Comparison of ENCODE assay signal across 23 cellular contexts in the genomic region with DNA sequence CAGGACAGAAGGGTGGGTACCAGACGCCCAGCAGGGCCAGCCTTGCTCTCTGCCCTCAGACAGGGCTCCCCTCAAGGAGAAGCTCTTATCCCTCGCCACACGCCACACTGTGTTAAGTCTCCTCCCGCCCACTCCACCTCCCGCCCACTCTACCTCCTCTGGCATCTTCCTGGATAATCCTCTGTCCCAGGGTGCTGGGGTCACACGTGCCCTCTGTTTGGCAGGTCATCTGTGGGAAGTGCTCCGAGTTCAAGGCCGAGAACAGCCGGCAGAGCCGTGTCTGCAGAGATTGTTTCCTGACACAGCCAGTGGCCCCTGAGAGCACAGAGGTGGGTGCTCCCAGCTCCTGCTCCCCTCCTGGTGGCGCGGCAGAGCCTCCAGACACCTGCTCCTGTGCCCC. TPM values are rescaled to one million over a fixed set of nuclear protein-coding genes. Genes with fewer than 3 reads are reported as not detected.
DNase-seq lines count a peak whose midpoint lies in the region; ATAC-seq lines count a peak whose summit lies in the region.
"Had no signal": no experiment of that assay in that cellular context is flagged by ENCODE, and none has a peak within 500 bp of the region (broad histone marks: within the 10 kb centered on the region; RNA-seq: fewer than 3 reads in every experiment).

No MANE protein-coding gene starts in this region.

- CTCF ChIA-PET in T-cell (lab: Charles Lee) = no interaction called here

- H3K4me3 Mint-ChIP-seq in activated naive CD8-positive, alpha-beta T cell = no peak overlapping the region
- no peak overlapping the region for H3K4me3 Mint-ChIP-seq in activated naive CD8-positive, alpha-beta T cell treated with anti-CD3 and anti-CD28 coated beads, Interleukin-2, amount 50 U/mL, for 24 hours
- H3K4me3 Mint-ChIP-seq in T-cell = peak overlapping the region in 1 of 3 donors; percentile 42
- H3K4me3 Mint-ChIP-seq in effector memory CD8-positive, alpha-beta T cell = no peak overlapping the region
- no peak overlapping the region for H3K4me3 Mint-ChIP-seq in stimulated activated naive B cell treated with anti-CD40 and anti-IgM and Interleukin-4, amounts not matched to agents 10 μg/mL and 1 μg/mL and 100 μg/mL, for 72 hours
- H3K4me3 Mint-ChIP-seq: IgD-negative memory B cell had no signal

- peaks cover 62% of the 10 kb centered on the region for H3K4me1 Mint-ChIP-seq in activated naive CD8-positive, alpha-beta T cell (ENCODE audit: low read depth)
- peaks cover 57% of the 10 kb centered on the region for H3K4me1 Mint-ChIP-seq in activated naive CD8-positive, alpha-beta T cell treated with anti-CD3 and anti-CD28 coated beads, Interleukin-2, amount 50 U/mL, for 24 hours
- peaks cover 74 to 84% (median 76%) of the 10 kb centered on the region in 3 donors for H3K4me1 Mint-ChIP-seq in T-cell
- H3K4me1 Mint-ChIP-seq in effector memory CD8-positive, alpha-beta T cell (ENCODE audit: low read depth in 2 of 2) = peaks cover 35 to 44% of the 10 kb centered on the region in 2 donors
- H3K4me1 Mint-ChIP-seq in stimulated activated naive B cell treated with anti-CD40 and anti-IgM and Interleukin-4, amounts not matched to agents 10 μg/mL and 1 μg/mL and 100 μg/mL, for 72 hours = peaks cover 36 to 57% of the 10 kb centered on the region in 2 donors

- peaks cover 8% of the 10 kb centered on the region for H3K36me3 Mint-ChIP-seq in activated naive CD8-positive, alpha-beta T cell
- H3K36me3 Mint-ChIP-seq in activated naive CD8-positive, alpha-beta T cell treated with anti-CD3 and anti-CD28 coated beads, Interleukin-2, amount 50 U/mL, for 24 hours (ENCODE audit: low read depth) = peaks cover 24% of the 10 kb centered on the region
- peaks cover 54% of the 10 kb centered on the region for H3K36me3 Mint-ChIP-seq in T-cell
- peaks cover 79% of the 10 kb centered on the region for H3K36me3 Mint-ChIP-seq in effector memory CD8-positive, alpha-beta T cell (ENCODE audit: insufficient read depth)
- H3K36me3 Mint-ChIP-seq in stimulated activated naive B cell treated with anti-CD40 and anti-IgM and Interleukin-4, amounts not matched to agents 10 μg/mL and 1 μg/mL and 100 μg/mL, for 72 hours = peaks cover 34 to 42% of the 10 kb centered on the region in 2 donors

- no peaks in the 10 kb centered on the region for H3K27me3 Mint-ChIP-seq in activated naive CD8-positive, alpha-beta T cell
- no peaks in the 10 kb centered on the region for H3K27me3 Mint-ChIP-seq in activated naive CD8-positive, alpha-beta T cell treated with anti-CD3 and anti-CD28 coated beads, Interleukin-2, amount 50 U/mL, for 24 hours
- no peaks in the 10 kb centered on the region for H3K27me3 Mint-ChIP-seq in T-cell
- H3K27me3 Mint-ChIP-seq in effector memory CD8-positive, alpha-beta T cell = no peaks in the 10 kb centered on the region
- no peaks in the 10 kb centered on the region for H3K27me3 Mint-ChIP-seq in stimulated activated naive B cell treated with anti-CD40 and anti-IgM and Interleukin-4, amounts not matched to agents 10 μg/mL and 1 μg/mL and 100 μg/mL, for 72 hours
- H3K27me3 Mint-ChIP-seq: IgD-negative memory B cell had no signal

- peak overlapping the region; percentile 50 for H3K27ac Mint-ChIP-seq in activated naive CD8-positive, alpha-beta T cell
- H3K27ac Mint-ChIP-seq in activated naive CD8-positive, alpha-beta T cell treated with anti-CD3 and anti-CD28 coated beads, Interleukin-2, amount 50 U/mL, for 24 hours = no peak overlapping the region
- H3K27ac Mint-ChIP-seq in T-cell = peak overlapping the region; percentile 81 to 99
- H3K27ac Mint-ChIP-seq in effector memory CD8-positive, alpha-beta T cell = peak overlapping the region; percentile 36 to 39
- H3K27ac Mint-ChIP-seq in stimulated activated naive B cell treated with anti-CD40 and anti-IgM and Interleukin-4, amounts not matched to agents 10 μg/mL and 1 μg/mL and 100 μg/mL, for 72 hours = no peak overlapping the region

- no peak for DNase-seq in activated naive CD8-positive, alpha-beta T cell treated with anti-CD3 and anti-CD28 coated beads, Interleukin-2, amount 50 U/mL, for 24 hours
- DNase-seq in T-cell (no peak), cardiac septum (ENCODE audit: low spot score) (no peak), hypothalamus (lab: John Stamatoyannopoulos, UW) (no peak)
- DNase-seq in effector memory CD8-positive, alpha-beta T cell = no peak
- no peak for DNase-seq in stimulated activated naive B cell treated with anti-CD40 and anti-IgM and Interleukin-4, amounts not matched to agents 10 μg/mL and 1 μg/mL and 100 μg/mL, for 72 hours
- DNase-seq: activated CD8-positive, alpha-beta memory T cell treated with anti-CD3 and anti-CD28 coated beads for 24 hours; amniotic stem cell; cortex of kidney; GF-D8; glutamatergic neuron; mammary epithelial cell; NCI-H1417; NCI-H2107; NCI-H510A; ovary; PC-9; SHP77 treated with DMSO at 0.1 percent for 48 hours; stimulated activated CD4-positive, alpha-beta T cell treated with anti-CD3 and anti-CD28 coated beads, Interleukin-4, amount 100 ng/mL, for 24 hours had no signal

- H3K9me3 Mint-ChIP-seq in activated naive CD8-positive, alpha-beta T cell (ENCODE audit: low read depth) = no peaks in the 10 kb centered on the region
- H3K9me3 Mint-ChIP-seq in activated naive CD8-positive, alpha-beta T cell treated with anti-CD3 and anti-CD28 coated beads, Interleukin-2, amount 50 U/mL, for 24 hours = no peaks in the 10 kb centered on the region
- H3K9me3 Mint-ChIP-seq in T-cell = no peaks in the 10 kb centered on the region
- no peaks in the 10 kb centered on the region for H3K9me3 Mint-ChIP-seq in effector memory CD8-positive, alpha-beta T cell
- H3K9me3 Mint-ChIP-seq in stimulated activated naive B cell treated with anti-CD40 and anti-IgM and Interleukin-4, amounts not matched to agents 10 μg/mL and 1 μg/mL and 100 μg/mL, for 72 hours = no peaks in the 10 kb centered on the region
- H3K9me3 Mint-ChIP-seq: IgD-negative memory B cell had no signal

- no peak for ATAC-seq in activated naive CD8-positive, alpha-beta T cell treated with anti-CD3 and anti-CD28 coated beads, Interleukin-2, amount 50 U/mL, for 24 hours
- no peak for ATAC-seq in T-cell (replicated peaks in 1 of 4)
- no peak for ATAC-seq in effector memory CD8-positive, alpha-beta T cell (replicated peaks)
- no peak for ATAC-seq in stimulated activated naive B cell treated with anti-CD40 and anti-IgM and Interleukin-4, amounts not matched to agents 10 μg/mL and 1 μg/mL and 100 μg/mL, for 72 hours (replicated peaks)

- POLR2A ChIA-PET in T-cell (lab: Charles Lee) = no interaction called here

- intact Hi-C loops in cardiac septum (cut with DNase I) = no loop called here

RNA-seq across cellular contexts. Expression of a gene that starts 26.0 kb away (rescaled TPM):
- total RNA-seq in T-cell = 10 to 100 TPM; 39.6 to 79.2 (median 71.2) TPM
- 1.1 TPM for total RNA-seq in cardiac septum
- total RNA-seq: endothelial cell of umbilical vein, H4 had no signal

Comparison
In these comparisons a context has a peak if more than half of its experiments do, and no peak if none do; other contexts are left out.
1. H3K27ac Mint-ChIP-seq: peak in activated naive CD8-positive, alpha-beta T cell (single experiment), T-cell (2 of 2) and effector memory CD8-positive, alpha-beta T cell (2 of 2); none in activated naive CD8-positive, alpha-beta T cell treated with anti-CD3 and anti-CD28 coated beads, Interleukin-2, amount 50 U/mL, for 24 hours (single experiment) and stimulated activated naive B cell treated with anti-CD40 and anti-IgM and Interleukin-4, amounts not matched to agents 10 μg/mL and 1 μg/mL and 100 μg/mL, for 72 hours (single experiment).
2. RNA of a gene that starts 26.0 kb away (total RNA-seq): 39.6 to 79.2 TPM in T-cell; 1.1 TPM in cardiac septum (single experiment); every median in the first group is over 10 times any median in the second.